1 cellular context compared by ENCODE assay signal in the genomic region with DNA sequence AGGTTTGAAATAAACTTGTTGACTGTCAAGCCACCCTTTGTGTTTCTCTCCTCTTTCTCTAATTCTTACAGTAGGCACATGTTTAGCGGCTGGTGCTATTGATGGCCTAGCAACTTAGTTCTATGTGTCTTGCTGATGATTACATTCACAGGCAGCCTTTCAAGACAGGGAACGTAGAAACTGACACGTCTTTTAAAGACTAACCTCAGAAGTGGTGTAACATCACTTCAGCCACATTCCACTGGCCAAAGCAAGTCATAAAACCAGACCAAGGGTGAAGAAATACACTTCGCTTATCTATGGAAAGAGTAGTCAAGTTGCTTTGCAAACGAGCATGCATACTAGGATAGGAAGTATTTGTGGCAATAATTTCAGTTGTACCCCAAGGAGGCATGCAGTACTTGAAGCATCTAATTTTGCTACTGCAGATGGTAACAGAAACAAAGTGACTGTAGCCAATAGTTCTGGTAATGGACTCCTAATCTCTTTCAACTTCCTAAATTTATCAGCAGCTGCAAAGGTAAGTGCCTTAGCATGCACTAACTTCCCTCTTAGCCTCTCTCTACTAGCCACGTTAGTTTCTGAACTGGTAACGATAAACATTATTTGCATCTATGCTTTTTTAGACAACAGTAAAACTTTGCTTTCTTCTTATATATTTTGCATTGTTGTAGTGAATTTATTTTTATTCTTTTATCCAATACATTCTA.
TF ChIP-seq lines count a peak whose summit lies in the region.

No MANE protein-coding gene starts in this region.

TF ChIP-seq in HEK293, 187 proteins besides CTCF, POLR2A, EP300 and RAD21 (continued from another document):
- TF ChIP-seq ZBTB49 (tag by site-specific recombination; IDR thresholded peaks at IDR 0.05; ENCODE audit: low read depth): no peak
- TF ChIP-seq, protein P1, sequence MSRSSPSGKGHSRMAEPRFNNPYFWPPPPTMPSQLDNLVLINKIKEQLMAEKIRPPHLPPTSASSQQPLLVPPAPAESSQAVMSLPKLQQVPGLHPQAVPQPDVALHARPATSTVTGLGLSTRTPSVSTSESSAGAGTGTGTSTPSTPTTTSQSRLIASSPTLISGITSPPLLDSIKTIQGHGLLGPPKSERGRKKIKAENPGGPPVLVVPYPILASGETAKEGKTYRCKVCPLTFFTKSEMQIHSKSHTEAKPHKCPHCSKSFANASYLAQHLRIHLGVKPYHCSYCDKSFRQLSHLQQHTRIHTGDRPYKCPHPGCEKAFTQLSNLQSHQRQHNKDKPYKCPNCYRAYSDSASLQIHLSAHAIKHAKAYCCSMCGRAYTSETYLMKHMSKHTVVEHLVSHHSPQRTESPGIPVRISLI (tag by site-specific recombination; IDR thresholded peaks at IDR 0.05): no peak
